11 cellular contexts compared by ENCODE assay signal in the genomic region with DNA sequence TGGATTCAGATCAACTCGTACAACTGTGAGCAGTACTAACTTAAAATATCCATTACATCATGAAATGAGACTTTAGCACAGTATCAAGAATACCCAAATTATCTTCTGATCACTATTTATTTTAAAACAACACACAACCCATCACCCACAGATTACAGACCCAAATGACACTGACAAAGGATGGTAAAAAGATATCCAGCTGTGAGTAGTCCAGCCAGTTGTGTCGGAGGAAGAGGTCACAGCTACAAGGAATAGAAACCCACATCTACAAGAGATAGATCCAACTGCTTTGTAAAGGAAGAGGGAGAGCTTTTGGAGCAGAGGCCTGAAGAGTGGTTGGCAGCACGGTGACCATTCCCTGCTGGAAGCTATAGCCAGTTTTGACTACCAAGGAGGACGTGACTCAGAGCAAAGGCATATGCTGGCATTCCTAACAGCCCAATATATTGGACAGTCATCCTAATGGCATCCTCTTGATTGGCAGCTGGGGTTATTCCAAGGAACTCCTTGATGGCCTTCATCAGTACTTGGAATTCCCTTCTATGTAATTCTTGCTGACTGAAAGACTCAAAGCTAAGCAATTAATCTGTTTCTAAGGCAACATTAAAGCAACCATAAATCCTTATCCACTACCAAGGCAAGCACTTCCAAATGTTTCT. TPM values are rescaled to one million over a fixed set of nuclear protein-coding genes. Genes with fewer than 3 reads are reported as not detected.
DNase-seq lines count a peak whose midpoint lies in the region; ATAC-seq and TF ChIP-seq lines count a peak whose summit lies in the region.
"Had no signal": no experiment of that assay in that cellular context is flagged by ENCODE, and none has a peak within 500 bp of the region (broad histone marks: within the 10 kb centered on the region; RNA-seq: fewer than 3 reads in every experiment).

No MANE protein-coding gene starts in this region.

- TF ChIP-seq POLR2A in suprapubic skin (IDR thresholded peaks at IDR 0.05): no peak

- H3K4me3 ChIP-seq in suprapubic skin: no peak overlapping the region

- peak overlapping the region; percentile 90 for H3K27ac Mint-ChIP-seq in osteocyte (ENCODE audit: unreplicated experiment)
- no peak overlapping the region for H3K27ac Mint-ChIP-seq in WTC11

- WGBS in suprapubic skin: 62% methylated on average over 4 of the region's 4 CpGs

- TF ChIP-seq EP300 in suprapubic skin (IDR thresholded peaks at IDR 0.05): no peak

- POLR2A ChIA-PET in WTC11 (lab: Charles Lee): no interaction called here

- H3K4me3 Mint-ChIP-seq in osteocyte (ENCODE audit: unreplicated experiment): no peak overlapping the region
- H3K4me3 Mint-ChIP-seq in WTC11: no peak overlapping the region
- H3K4me3 Mint-ChIP-seq: central memory CD8-positive, alpha-beta T cell had no signal

- H3K9me3 ChIP-seq in suprapubic skin: no peaks in the 10 kb centered on the region

- no peak overlapping the region for H3K27ac ChIP-seq in suprapubic skin

- H3K36me3 Mint-ChIP-seq in osteocyte (ENCODE audit: unreplicated experiment): no peaks in the 10 kb centered on the region
- H3K36me3 Mint-ChIP-seq in WTC11: no peaks in the 10 kb centered on the region

- H3K4me1 ChIP-seq in suprapubic skin: no peaks in the 10 kb centered on the region

- peak; percentile 97 for DNase-seq in Daoy (ENCODE audit: low read depth)
- peak; percentile 97 for DNase-seq in RKO (ENCODE audit: low spot score)
- DNase-seq in fibroblast of peridontal ligament (ENCODE audit: extremely low read depth): peak; percentile 98
- DNase-seq in osteocyte (ENCODE audit: extremely low spot score, unreplicated experiment): no peak
- no peak for DNase-seq in amygdala (lab: John Stamatoyannopoulos, UW)
- no peak for DNase-seq in suprapubic skin (ENCODE audit: low spot score in 2 of 2)
- no peak for DNase-seq in WTC11 (ENCODE audit: low spot score)
- DNase-seq: activated CD4-positive, alpha-beta T cell treated with anti-CD3 and anti-CD28 coated beads for 48 hours; DND-41 had no signal

- no peak for TF ChIP-seq CTCF in osteocyte (IDR thresholded peaks at IDR 0.05)
- TF ChIP-seq CTCF in suprapubic skin (IDR thresholded peaks at IDR 0.05): no peak
- no peak for TF ChIP-seq CTCF in WTC11 (IDR thresholded peaks at IDR 0.05)

- CTCF ChIA-PET in WTC11 (lab: Charles Lee): no interaction called here

- ATAC-seq in GM18519 (IDR thresholded peaks at IDR 0.05; ENCODE audit: low FRiP score, unreplicated experiment): no peak
- no peak for ATAC-seq in WTC11

- H3K4me1 Mint-ChIP-seq in osteocyte (ENCODE audit: unreplicated experiment) (peaks cover 26% of the 10 kb centered on the region), WTC11 (peaks cover 3% of the 10 kb centered on the region; the same call in 1 of the 2 replicates)
- H3K4me1 Mint-ChIP-seq: central memory CD8-positive, alpha-beta T cell had no signal

- no peaks in the 10 kb centered on the region for H3K27me3 ChIP-seq in suprapubic skin

- H3K9me3 Mint-ChIP-seq in osteocyte (ENCODE audit: unreplicated experiment): no peaks in the 10 kb centered on the region
- no peaks in the 10 kb centered on the region for H3K9me3 Mint-ChIP-seq in WTC11

- H3K36me3 ChIP-seq in suprapubic skin: no peaks in the 10 kb centered on the region

- no peaks in the 10 kb centered on the region for H3K27me3 Mint-ChIP-seq in osteocyte (ENCODE audit: unreplicated experiment)
- H3K27me3 Mint-ChIP-seq in WTC11 (ENCODE audit: low read depth): no peaks in the 10 kb centered on the region
- H3K27me3 Mint-ChIP-seq: central memory CD8-positive, alpha-beta T cell had no signal

TF ChIP-seq in WTC11, 78 proteins besides CTCF, POLR2A, EP300 and RAD21 (continues in another document):
- no peak for TF ChIP-seq AFF4 (CRISPR knock-in tag; IDR thresholded peaks at IDR 0.05; ENCODE audit: borderline replicate concordance)
- TF ChIP-seq ZNF121 (CRISPR knock-in tag; IDR thresholded peaks at IDR 0.05): no peak
- no peak for TF ChIP-seq TEAD4 (CRISPR knock-in tag; IDR thresholded peaks at IDR 0.05)
- TF ChIP-seq CREB1 (CRISPR knock-in tag; IDR thresholded peaks at IDR 0.05): no peak
- no peak for TF ChIP-seq ZNF138 (CRISPR knock-in tag; conservative IDR thresholded peaks at IDR 0.05)
- TF ChIP-seq ZNF263 (CRISPR knock-in tag; IDR thresholded peaks at IDR 0.05; ENCODE audit: low read depth): no peak
- TF ChIP-seq OVOL2 (CRISPR knock-in tag; IDR thresholded peaks at IDR 0.05; ENCODE audit: borderline replicate concordance): no peak
- no peak for TF ChIP-seq RELA (CRISPR knock-in tag; IDR thresholded peaks at IDR 0.05; ENCODE audit: borderline replicate concordance)
- TF ChIP-seq, protein P1, sequence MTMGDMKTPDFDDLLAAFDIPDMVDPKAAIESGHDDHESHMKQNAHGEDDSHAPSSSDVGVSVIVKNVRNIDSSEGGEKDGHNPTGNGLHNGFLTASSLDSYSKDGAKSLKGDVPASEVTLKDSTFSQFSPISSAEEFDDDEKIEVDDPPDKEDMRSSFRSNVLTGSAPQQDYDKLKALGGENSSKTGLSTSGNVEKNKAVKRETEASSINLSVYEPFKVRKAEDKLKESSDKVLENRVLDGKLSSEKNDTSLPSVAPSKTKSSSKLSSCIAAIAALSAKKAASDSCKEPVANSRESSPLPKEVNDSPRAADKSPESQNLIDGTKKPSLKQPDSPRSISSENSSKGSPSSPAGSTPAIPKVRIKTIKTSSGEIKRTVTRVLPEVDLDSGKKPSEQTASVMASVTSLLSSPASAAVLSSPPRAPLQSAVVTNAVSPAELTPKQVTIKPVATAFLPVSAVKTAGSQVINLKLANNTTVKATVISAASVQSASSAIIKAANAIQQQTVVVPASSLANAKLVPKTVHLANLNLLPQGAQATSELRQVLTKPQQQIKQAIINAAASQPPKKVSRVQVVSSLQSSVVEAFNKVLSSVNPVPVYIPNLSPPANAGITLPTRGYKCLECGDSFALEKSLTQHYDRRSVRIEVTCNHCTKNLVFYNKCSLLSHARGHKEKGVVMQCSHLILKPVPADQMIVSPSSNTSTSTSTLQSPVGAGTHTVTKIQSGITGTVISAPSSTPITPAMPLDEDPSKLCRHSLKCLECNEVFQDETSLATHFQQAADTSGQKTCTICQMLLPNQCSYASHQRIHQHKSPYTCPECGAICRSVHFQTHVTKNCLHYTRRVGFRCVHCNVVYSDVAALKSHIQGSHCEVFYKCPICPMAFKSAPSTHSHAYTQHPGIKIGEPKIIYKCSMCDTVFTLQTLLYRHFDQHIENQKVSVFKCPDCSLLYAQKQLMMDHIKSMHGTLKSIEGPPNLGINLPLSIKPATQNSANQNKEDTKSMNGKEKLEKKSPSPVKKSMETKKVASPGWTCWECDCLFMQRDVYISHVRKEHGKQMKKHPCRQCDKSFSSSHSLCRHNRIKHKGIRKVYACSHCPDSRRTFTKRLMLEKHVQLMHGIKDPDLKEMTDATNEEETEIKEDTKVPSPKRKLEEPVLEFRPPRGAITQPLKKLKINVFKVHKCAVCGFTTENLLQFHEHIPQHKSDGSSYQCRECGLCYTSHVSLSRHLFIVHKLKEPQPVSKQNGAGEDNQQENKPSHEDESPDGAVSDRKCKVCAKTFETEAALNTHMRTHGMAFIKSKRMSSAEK (CRISPR knock-in tag; IDR thresholded peaks at IDR 0.05; ENCODE audit: borderline replicate concordance): no peak
- TF ChIP-seq IRF1 (CRISPR knock-in tag; IDR thresholded peaks at IDR 0.05): no peak
- TF ChIP-seq NFATC4 (CRISPR knock-in tag; IDR thresholded peaks at IDR 0.05): no peak
- TF ChIP-seq GTF2I (CRISPR knock-in tag; conservative IDR thresholded peaks at IDR 0.05): no peak
- TF ChIP-seq FOXJ3 (CRISPR knock-in tag; IDR thresholded peaks at IDR 0.05; ENCODE audit: borderline replicate concordance): no peak
- no peak for TF ChIP-seq USF1 (CRISPR knock-in tag; IDR thresholded peaks at IDR 0.05)

RNA-seq across cellular contexts. Expression of gene SLC8A1, which starts 17.1 kb away (rescaled TPM):
- 5.3 and 9.0 TPM in 2 replicates for total RNA-seq in Daoy (2014; rRNA removed; shearing (Covaris generic))
- 17.3 and 18.0 TPM in 2 replicates for total RNA-seq in osteocyte
- 10 to 100 TPM in 2 of 4 donors, 1 to 10 TPM in 2; 2.4 to 14.4 (median 9.9) TPM for total RNA-seq in suprapubic skin
- total RNA-seq in WTC11 (2021): 1.4 to 2.6 TPM (median 1.7 TPM) in 3 replicates

Comparison
In these comparisons a context has a peak if more than half of its experiments do, and no peak if none do; other contexts are left out.
1. DNase-seq: peak in Daoy (single experiment), RKO (single experiment) and fibroblast of peridontal ligament (single experiment); none in osteocyte (single experiment), amygdala (0 of 56), suprapubic skin (0 of 2) and WTC11 (single experiment).